8 cellular contexts compared by ENCODE assay signal in the genomic region with DNA sequence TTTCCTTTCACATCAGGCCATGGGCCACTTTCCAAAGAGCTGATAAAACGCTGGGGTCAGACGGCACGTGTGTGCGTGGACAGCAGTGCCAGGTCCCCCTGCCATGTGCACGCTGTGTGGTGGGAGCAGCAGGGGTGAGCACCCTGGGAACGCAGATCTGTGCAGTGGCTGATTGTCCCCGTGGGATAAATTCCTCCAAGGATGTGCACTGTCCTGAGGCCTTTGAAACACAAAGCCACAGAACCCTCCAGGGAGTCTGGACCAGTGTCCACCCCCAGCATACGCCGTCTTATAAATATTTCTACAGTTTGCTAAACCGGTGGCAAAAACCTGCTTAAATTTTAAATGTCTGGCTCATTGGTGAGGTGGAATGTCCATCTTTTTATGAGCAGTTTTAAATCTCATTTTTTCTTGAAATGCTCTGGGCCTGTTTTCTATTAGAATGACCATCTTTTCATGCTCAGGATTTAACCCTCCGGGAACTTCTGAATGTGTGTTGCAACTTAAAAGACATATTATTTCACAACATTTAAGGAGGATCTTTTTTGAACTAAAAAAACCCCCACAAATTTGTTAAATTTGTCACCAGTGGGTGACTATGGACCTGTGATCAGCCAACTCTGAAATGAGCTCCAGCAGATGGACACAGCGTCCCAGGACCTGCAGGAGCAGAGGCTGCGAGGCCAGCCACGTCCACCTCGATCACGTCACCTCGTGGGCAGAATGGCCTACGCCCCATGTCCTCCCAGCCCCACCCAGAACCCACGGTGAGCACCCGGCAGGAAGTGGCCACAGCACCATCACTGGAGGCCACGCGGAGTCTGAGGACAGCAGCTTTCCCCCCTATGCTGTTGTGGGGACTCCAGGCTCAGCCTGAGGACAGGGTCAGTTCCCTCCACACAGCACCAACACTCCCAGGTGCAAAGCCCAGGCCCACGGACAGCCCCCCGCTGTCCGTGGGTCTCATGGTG.
DNase-seq lines count a peak whose midpoint lies in the region; ATAC-seq and TF ChIP-seq lines count a peak whose summit lies in the region.

No MANE protein-coding gene starts in this region.

- TF ChIP-seq POLR2A in NB4 (IDR thresholded peaks at IDR 0.05; ENCODE audit: extremely low read depth, insufficient read length) (peak; percentile 25), thyroid gland (IDR thresholded peaks at IDR 0.05) (no peak)

- H3K27me3 Mint-ChIP-seq in Caco-2 (ENCODE audit: insufficient read depth, unreplicated experiment) (no peaks in the 10 kb centered on the region), chondrocyte (ENCODE audit: low read depth) (no peaks in the 10 kb centered on the region)

- H3K14ac ChIP-seq in mesenchymal stem cell (ENCODE audit: low read length in 2 of 2): peak overlapping the region in 1 of 2 experiments; percentile 97

- H3K27ac Mint-ChIP-seq in Caco-2 (ENCODE audit: unreplicated experiment) (peak overlapping the region; percentile 69), chondrocyte (ENCODE audit: unreplicated experiment) (peak overlapping the region; percentile 100)

- H3K9ac ChIP-seq in mesenchymal stem cell (ENCODE audit: low read length): peak overlapping the region; percentile 97

- H3K23ac ChIP-seq in mesenchymal stem cell (ENCODE audit: low read length in 2 of 2): peak overlapping the region in 1 of 2 experiments; percentile 34

- H2BK5ac ChIP-seq in mesenchymal stem cell (ENCODE audit: low read depth, low read length, poor library complexity, severe bottlenecking): peak overlapping the region; percentile 98

- H2BK15ac ChIP-seq in mesenchymal stem cell (ENCODE audit: low read depth, poor library complexity, severe bottlenecking): peak overlapping the region; percentile 73

- peak overlapping the region; percentile 87 to 98 for H3K4ac ChIP-seq in mesenchymal stem cell (ENCODE audit: low read depth in 1 of 2, low read length in 2 of 2)

- H3K18ac ChIP-seq in mesenchymal stem cell (ENCODE audit: low read depth in 1 of 2, low read length in 2 of 2): peak overlapping the region; percentile 90 to 95

- no peaks in the 10 kb centered on the region for H3K9me3 Mint-ChIP-seq in Caco-2 (ENCODE audit: unreplicated experiment)
- no peaks in the 10 kb centered on the region for H3K9me3 Mint-ChIP-seq in chondrocyte (ENCODE audit: low read depth)

- peak overlapping the region; percentile 97 for H2BK120ac ChIP-seq in mesenchymal stem cell (ENCODE audit: low read depth, low read length)

- no peaks in the 10 kb centered on the region for H3K27me3 ChIP-seq in Caco-2 (replicated peaks; ENCODE audit: control insufficient read depth, insufficient read depth, low read length)
- H3K27me3 ChIP-seq in mesenchymal stem cell (ENCODE audit: control insufficient read depth in 1 of 2, insufficient read depth in 1 of 2, low read length in 2 of 2): no peaks in the 10 kb centered on the region
- no peaks in the 10 kb centered on the region for H3K27me3 ChIP-seq in thyroid gland

- H2AK5ac ChIP-seq in mesenchymal stem cell (ENCODE audit: low read length, severe bottlenecking): peak overlapping the region; percentile 77

- H2AFZ ChIP-seq in mesenchymal stem cell (ENCODE audit: low read depth, low read length): no peak overlapping the region

- H3K4me1 ChIP-seq in Caco-2: peaks cover 11% of the 10 kb centered on the region
- H3K4me1 ChIP-seq in mesenchymal stem cell (ENCODE audit: control insufficient read depth, insufficient read depth, low read depth, low read length): peaks cover 68% of the 10 kb centered on the region
- peaks cover 26 to 57% of the 10 kb centered on the region in 2 donors for H3K4me1 ChIP-seq in thyroid gland

- H3K9me3 ChIP-seq in Caco-2: no peaks in the 10 kb centered on the region
- no peaks in the 10 kb centered on the region for H3K9me3 ChIP-seq in mesenchymal stem cell (ENCODE audit: control insufficient read depth, low read length)
- no peaks in the 10 kb centered on the region for H3K9me3 ChIP-seq in thyroid gland

- H3K4me3 Mint-ChIP-seq in Caco-2 (ENCODE audit: unreplicated experiment) (peak overlapping the region; percentile 70), chondrocyte (ENCODE audit: unreplicated experiment) (peak overlapping the region; percentile 72)

- H3K4me3 ChIP-seq in Caco-2 (ENCODE audit: low read depth, low read length) (no peak overlapping the region), NB4 (ENCODE audit: low read depth, low read length) (peak overlapping the region; percentile 61), mesenchymal stem cell (ENCODE audit: insufficient read depth in 1 of 2, low read depth in 1 of 2, low read length in 2 of 2) (peak overlapping the region in 1 of 2 experiments; percentile 77), thyroid gland (replicated peaks in 1 of 3) (peak overlapping the region in 1 of 3 donors; percentile 4)

- H3K79me1 ChIP-seq in mesenchymal stem cell (replicated peaks; ENCODE audit: low read length, poor library complexity, severe bottlenecking): no peaks in the 10 kb centered on the region

- H3K4me1 Mint-ChIP-seq in Caco-2 (ENCODE audit: low read depth, unreplicated experiment): no peaks in the 10 kb centered on the region
- H3K4me1 Mint-ChIP-seq in chondrocyte (ENCODE audit: low read depth): peaks cover 71% of the 10 kb centered on the region

- DNase-seq in Caco-2 (no peak), NB4 (ENCODE audit: low read depth) (peak; percentile 68), chondrocyte (ENCODE audit: low spot score) (peak; percentile 88), mesenchymal stem cell (peak; percentile 67), thyroid gland (peak in 1 of 2 donors; percentile 20), NCI-H524 treated with DMSO at 0.1 percent for 48 hours (lab: John Stamatoyannopoulos, UW) (no peak), NCI-H524 (lab: John Stamatoyannopoulos, UW) (no peak)

- intact Hi-C loops in Caco-2 (cut with micrococcal nuclease; ENCODE audit: unreplicated experiment) (loop anchor here (10.0 kb wide), 1 partner anchor 51 kb away; no protein-coding TSS in a partner anchor), thyroid gland (cut with DNase I) (no loop called here)

- ATAC-seq in HG03460 (IDR thresholded peaks at IDR 0.05; ENCODE audit: unreplicated experiment): no peak

- 62% methylated on average over 21 of the region's 25 CpGs for WGBS in mesenchymal stem cell
- 55 to 71% methylated on average over 18 to 22 of the region's 25 CpGs for WGBS in thyroid gland, 2 donors

- H3K4me2 ChIP-seq in mesenchymal stem cell (ENCODE audit: low read length, poor library complexity, severe bottlenecking): peak overlapping the region; percentile 69

- H4K91ac ChIP-seq in mesenchymal stem cell (ENCODE audit: low read length): peak overlapping the region; percentile 97

- H3K27ac ChIP-seq in mesenchymal stem cell (ENCODE audit: low read length, poor library complexity, severe bottlenecking) (peak overlapping the region; percentile 100), thyroid gland (peak overlapping the region; percentile 81 to 99 (median 98))

- POLR2A ChIA-PET in Caco-2 (lab: Charles Lee): no interaction called here

- TF ChIP-seq CTCF in Caco-2 (IDR thresholded peaks at IDR 0.05; ENCODE audit: insufficient read depth in 1 of 2, low read depth in 1 of 2, low read length in 1 of 2, severe bottlenecking in 1 of 2, unreplicated experiment in 1 of 2): no peak
- TF ChIP-seq CTCF in NB4 (IDR thresholded peaks at IDR 0.05; ENCODE audit: low read depth, low read length): no peak
- TF ChIP-seq CTCF in chondrocyte (IDR thresholded peaks at IDR 0.05): no peak
- no peak for TF ChIP-seq CTCF in thyroid gland (IDR thresholded peaks at IDR 0.05)

- H2BK12ac ChIP-seq in mesenchymal stem cell (ENCODE audit: low read length in 2 of 2): peak overlapping the region; percentile 97 to 98

- CTCF ChIA-PET in Caco-2 (lab: Charles Lee): no interaction called here

- H3K36me3 Mint-ChIP-seq in Caco-2 (ENCODE audit: insufficient read depth, unreplicated experiment): peaks cover 11% of the 10 kb centered on the region
- peaks cover 5% of the 10 kb centered on the region for H3K36me3 Mint-ChIP-seq in chondrocyte (ENCODE audit: low read depth)

- H3K36me3 ChIP-seq in Caco-2 (ENCODE audit: control insufficient read depth, insufficient read depth, low read length) (no peaks in the 10 kb centered on the region), mesenchymal stem cell (ENCODE audit: control insufficient read depth in 1 of 2, insufficient read depth in 2 of 2, low read depth in 1 of 2, low read length in 2 of 2) (peaks cover 17 to 52% of the 10 kb centered on the region in 2 experiments), thyroid gland (no peaks in the 10 kb centered on the region)

- no TSS peak for BruUV-seq in Caco-2 (replicated peaks; lab: Mats Ljungman, UMichigan)

- H4K8ac ChIP-seq in mesenchymal stem cell (ENCODE audit: low read length): peak overlapping the region; percentile 99

Comparison
In these comparisons a context has a peak if more than half of its experiments do, and no peak if none do; other contexts are left out.
1. DNase-seq: peak in NB4 (single experiment), chondrocyte (single experiment) and mesenchymal stem cell (single experiment); none in Caco-2 (0 of 2), NCI-H524 treated with DMSO at 0.1 percent for 48 hours (single experiment) and NCI-H524 (0 of 2).